Comparison of ENCODE assay signal across 8 cellular contexts in the genomic region with DNA sequence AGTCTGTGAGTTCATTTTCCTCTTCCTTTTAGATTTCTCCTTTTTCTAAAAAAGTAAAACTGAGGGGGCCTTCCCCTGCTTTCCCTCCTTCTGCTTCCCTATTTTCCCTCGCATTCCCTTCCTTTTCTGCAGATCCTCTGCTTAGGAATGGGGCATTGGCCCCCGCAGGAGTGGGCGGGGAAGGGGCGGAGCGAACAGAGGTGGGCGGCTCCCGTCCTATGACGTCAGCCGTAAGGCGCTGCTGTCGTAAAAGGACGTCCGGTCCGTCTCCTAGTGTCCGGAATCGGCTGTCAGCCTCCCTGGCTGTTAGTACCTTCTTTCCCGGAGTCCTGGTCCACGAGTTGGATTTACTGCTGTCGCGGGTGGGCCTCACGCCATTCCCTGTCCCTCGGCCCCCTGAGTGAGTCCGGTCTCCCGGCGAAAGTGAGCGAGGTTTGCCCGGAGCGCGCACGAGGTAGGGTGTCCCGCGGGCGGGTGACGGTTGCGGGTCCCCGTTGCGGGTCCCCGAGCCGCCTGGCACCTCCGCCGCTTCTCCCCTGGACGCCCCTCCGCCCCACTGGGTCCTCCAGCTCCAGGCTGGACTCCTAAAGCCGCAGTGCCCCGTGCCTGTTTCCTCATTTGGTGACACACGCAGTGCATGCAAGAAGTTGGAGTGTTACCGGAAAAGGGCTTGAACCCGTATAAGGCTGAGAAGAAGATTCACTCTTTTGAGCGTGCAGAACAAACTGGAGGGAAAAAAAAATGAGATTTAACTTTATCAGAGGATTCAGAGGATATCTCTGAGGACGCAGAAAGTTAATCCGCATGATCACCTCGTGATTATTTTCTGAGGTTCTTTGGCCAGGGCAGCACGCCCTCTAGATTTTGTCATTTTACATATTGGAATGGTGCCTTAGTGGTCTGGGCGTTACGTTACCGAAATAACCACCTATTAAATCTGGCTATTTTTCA. TPM values are rescaled to one million over a fixed set of nuclear protein-coding genes. Genes with fewer than 3 reads are reported as not detected.
DNase-seq lines count a peak whose midpoint lies in the region; ATAC-seq, FAIRE-seq and TF ChIP-seq lines count a peak whose summit lies in the region.

TSS of gene ZNF330 (plus strand) at position 241 of the 951 bp plus-strand sequence. CDS start 1,477 bp downstream, outside the sequence.

- intact Hi-C loops in endothelial cell of umbilical vein (cut with micrococcal nuclease) = loop anchor here (2.0 to 5.0 kb wide), 2 partner anchors 60 to 871 kb away; no protein-coding TSS in a partner anchor

- peak within 1 kb of the TSS; percentile 85 for H3K9ac ChIP-seq in OCI-LY1 (ENCODE audit: low read length)
- H3K9ac ChIP-seq in endothelial cell of umbilical vein (replicated peaks; ENCODE audit: extremely low read depth, insufficient read depth, low read length) = peak within 1 kb of the TSS; percentile 88

- H3F3A ChIP-seq in OCI-LY1 (ENCODE audit: insufficient read depth, low read length) = no peaks in the 10 kb centered on the region

- H3K36me3 ChIP-seq in OCI-LY1 (ENCODE audit: insufficient read depth, low read length) = peaks cover 35% of the 10 kb centered on the region
- peaks cover 0 to 12% of the 10 kb centered on the region in 2 experiments for H3K36me3 ChIP-seq in endothelial cell of umbilical vein (ENCODE audit: control insufficient read depth in 2 of 2, extremely low read depth in 1 of 2, insufficient read depth in 2 of 2, low read length in 2 of 2)

- H3K9me2 ChIP-seq in OCI-LY1 (ENCODE audit: low read depth, low read length) = no peaks in the 10 kb centered on the region

- H3K27ac ChIP-seq in OCI-LY1 (ENCODE audit: low read depth, low read length, poor library complexity, severe bottlenecking) (peak within 1 kb of the TSS; percentile 6), endothelial cell of umbilical vein (ENCODE audit: insufficient read depth, low read depth, low read length) (peak within 1 kb of the TSS; percentile 71)

- H3K4me2 ChIP-seq in OCI-LY1 (ENCODE audit: low read length) (peak within 1 kb of the TSS; percentile 82), endothelial cell of umbilical vein (ENCODE audit: insufficient read depth, low read length) (peak within 1 kb of the TSS; percentile 97)

- POLR2A ChIA-PET in endothelial cell of umbilical vein (lab: Charles Lee) = no interaction called here

- H4K20me1 ChIP-seq in OCI-LY1 (ENCODE audit: insufficient read depth, low read length) (no peaks in the 10 kb centered on the region), endothelial cell of umbilical vein (replicated peaks; ENCODE audit: control insufficient read depth, extremely low read depth, insufficient read depth, low read length) (no peaks in the 10 kb centered on the region)

- BruUV-seq in endothelial cell of umbilical vein (replicated peaks; lab: Mats Ljungman, UMichigan) = TSS peak; percentile 69

- peak; percentile 93 for ATAC-seq in GM19468 (IDR thresholded peaks at IDR 0.05; ENCODE audit: extremely low read depth, unreplicated experiment)

- TF ChIP-seq POLR2A in endothelial cell of umbilical vein (IDR thresholded peaks at IDR 0.05; ENCODE audit: low read depth, low read length) = peak; percentile 69

- CTCF ChIA-PET in endothelial cell of umbilical vein (lab: Charles Lee) = no interaction called here

- H3K79me2 ChIP-seq in OCI-LY1 (ENCODE audit: insufficient read depth, low read length) (peaks cover 33% of the 10 kb centered on the region), endothelial cell of umbilical vein (ENCODE audit: control insufficient read depth, insufficient read depth, low read length) (peaks cover 42% of the 10 kb centered on the region)

- H3K4me1 ChIP-seq in OCI-LY1 (ENCODE audit: insufficient read depth, low read length, severe bottlenecking) = peaks cover 15% of the 10 kb centered on the region
- H3K4me1 ChIP-seq in endothelial cell of umbilical vein (ENCODE audit: control insufficient read depth, extremely low read depth, insufficient read depth, low read length) = peaks cover 10% of the 10 kb centered on the region

- H3K27me3 ChIP-seq in OCI-LY1 (ENCODE audit: insufficient read depth, low read length) (no peaks in the 10 kb centered on the region), endothelial cell of umbilical vein (ENCODE audit: control insufficient read depth in 2 of 2, insufficient read depth in 2 of 2, low read length in 2 of 2) (peaks cover 0 to under 1% of the 10 kb centered on the region in 2 experiments)

- H3K4me3 ChIP-seq in OCI-LY1 (ENCODE audit: low read depth, low read length, poor library complexity, severe bottlenecking) (peak within 1 kb of the TSS; percentile 90), endothelial cell of umbilical vein (replicated peaks in 1 of 3; ENCODE audit: insufficient read depth in 1 of 3, low read depth in 1 of 3, low read length in 3 of 3) (peak within 1 kb of the TSS; percentile 92 to 99 (median 97))

- H2AFZ ChIP-seq in OCI-LY1 (ENCODE audit: low read length) (peak within 1 kb of the TSS; percentile 73), endothelial cell of umbilical vein (ENCODE audit: low read depth, low read length) (peak within 1 kb of the TSS; percentile 93)

- peak; percentile 87 for FAIRE-seq in endothelial cell of umbilical vein (lab: Jason Lieb, UNC)

- dilution Hi-C loops in endothelial cell of umbilical vein (cut with MboI; ENCODE audit: extremely low pct_ligation_motif_present, low sequenced_read_pairs) = no loop called here

- DNase-seq in D341Med (ENCODE audit: low spot score) (peak; percentile 95), HS-5 (ENCODE audit: low read depth) (peak; percentile 69), activated T-cell treated with anti-CD3 and anti-CD28 coated beads for 1 hour (ENCODE audit: low read depth) (peak; percentile 87), endothelial cell of umbilical vein (ENCODE audit: low read depth, low spot score) (peak; percentile 93), midbrain (lab: John Stamatoyannopoulos, UW) (peak; percentile 94)
- DNase-seq in stimulated activated CD8-positive, alpha-beta memory T cell treated with anti-CD3 and anti-CD28 coated beads, Interleukin-2, amount 100 ng/mL, for 1 hour (ENCODE audit: low read depth in 2 of 2) = peak; percentile 79 to 84

- H3K9me1 ChIP-seq in endothelial cell of umbilical vein (replicated peaks; ENCODE audit: control insufficient read depth, extremely low read depth, insufficient read depth, low read length) = no peaks in the 10 kb centered on the region

- peak; percentile 49; the same call in 1 of the 2 replicates for TF ChIP-seq CTCF in OCI-LY1 (IDR thresholded peaks at IDR 0.05; ENCODE audit: low read length)
- TF ChIP-seq CTCF in endothelial cell of umbilical vein (IDR thresholded peaks at IDR 0.05; ENCODE audit: extremely low read depth in 1 of 2, insufficient read depth in 1 of 2, low read depth in 1 of 2, low read length in 2 of 2) = peak; percentile 4 to 16

- H3K9me3 ChIP-seq in OCI-LY1 (ENCODE audit: low read length) = no peaks in the 10 kb centered on the region
- H3K9me3 ChIP-seq in endothelial cell of umbilical vein (replicated peaks; ENCODE audit: control insufficient read depth, insufficient read depth, low read length) = no peaks in the 10 kb centered on the region

TF ChIP-seq in endothelial cell of umbilical vein, 7 proteins besides CTCF, POLR2A, EP300 and RAD21:
- no peak for TF ChIP-seq MAX (IDR thresholded peaks at IDR 0.05; ENCODE audit: insufficient read depth, insufficient read length)
- TF ChIP-seq JUN (IDR thresholded peaks at IDR 0.05; ENCODE audit: borderline replicate concordance, insufficient read depth, insufficient read length, low read depth) = peak; percentile 51
- TF ChIP-seq FOS (IDR thresholded peaks at IDR 0.05; ENCODE audit: borderline replicate concordance, insufficient read depth, low read length) = no peak
- no peak for TF ChIP-seq EZH2 (IDR thresholded peaks at IDR 0.05; ENCODE audit: borderline replicate concordance, low read depth, low read length, severe bottlenecking)
- no peak for TF ChIP-seq GATA2 (IDR thresholded peaks at IDR 0.05; ENCODE audit: insufficient read depth, insufficient read length, low read depth, low read length)

RNA-seq across cellular contexts. Expression of gene ZNF330, which starts in this region (rescaled TPM):
- 31.0 and 34.2 TPM in 2 replicates for total RNA-seq in endothelial cell of umbilical vein
- polyA plus RNA-seq in endothelial cell of umbilical vein = 13.9 and 15.5 TPM in 2 replicates
- 19.1 and 22.3 TPM in 2 replicates for polyA plus RNA-seq in endothelial cell of umbilical vein (2011; cell fraction: cytosol; rRNA removed)
- 20.0 and 28.8 TPM in 2 replicates for polyA plus RNA-seq in endothelial cell of umbilical vein (2011; cell fraction: nucleus; rRNA removed)
- 30.4 and 35.9 TPM in 2 replicates for polyA plus RNA-seq in endothelial cell of umbilical vein (2012)
- polyA minus RNA-seq in endothelial cell of umbilical vein = 26.7 and 44.5 TPM in 2 replicates
- 16.8 TPM for polyA minus RNA-seq in endothelial cell of umbilical vein (2011; cell fraction: cytosol; rRNA and poly(A)+ RNA removed)
- polyA minus RNA-seq in endothelial cell of umbilical vein (2011; cell fraction: nucleus; rRNA and poly(A)+ RNA removed) = 10.0 and 10.6 TPM in 2 replicates

Comparison
In these comparisons a context has a peak if more than half of its experiments do, and no peak if none do; other contexts are left out.
1. Peak in every context shown above with its lines: DNase-seq, ATAC-seq, H3K4me3 ChIP-seq and H3K27ac ChIP-seq.